Comparison of ENCODE assay signal across 22 cellular contexts in genomic region chr4:62018537-62018936, GRCh38.
"Had no signal": no experiment of that assay in that cellular context is flagged by ENCODE, and none has a peak within 500 bp of the region (broad histone marks: within the 10 kb centered on the region; RNA-seq: fewer than 3 reads in every experiment).

No MANE protein-coding gene starts in this region.

- H3K4me3 Mint-ChIP-seq: effector memory CD8-positive, alpha-beta T cell; immature natural killer cell; mesothelial cell of epicardium; naive B cell; natural killer cell treated with Interleukin-12 subunit alpha and Interleukin-12 subunit beta and Interleukin-15 and Interleukin-18, amount 100 ng/mL, for 72 hours; stimulated activated effector memory CD8-positive, alpha-beta T cell treated with anti-CD3 and anti-CD28 coated beads, Interleukin-12 subunit alpha, Interleukin-12 subunit beta, amount 100 ng/mL, for 72 hours had no signal

- H3K27ac ChIP-seq: coronary artery, lower lobe of right lung, prostate gland, right atrium auricular region, sigmoid colon, stomach, thyroid gland, vagina had no signal

- H3K27me3 ChIP-seq: right atrium auricular region, sigmoid colon, stomach, thyroid gland, vagina had no signal

- H3K4me1 ChIP-seq: lower lobe of right lung, prostate gland, right atrium auricular region, sigmoid colon, stomach, thyroid gland, vagina had no signal

- H3K36me3 ChIP-seq: lower lobe of right lung, prostate gland, right atrium auricular region, sigmoid colon, stomach, thyroid gland, vagina had no signal

- H3K9me3 ChIP-seq: lower lobe of right lung, mucosa of descending colon, prostate gland, right atrium auricular region, sigmoid colon, stomach, thyroid gland, vagina had no signal

- H3K4me1 Mint-ChIP-seq: immature natural killer cell; naive B cell; stimulated activated effector memory CD8-positive, alpha-beta T cell treated with anti-CD3 and anti-CD28 coated beads, Interleukin-12 subunit alpha, Interleukin-12 subunit beta, amount 100 ng/mL, for 72 hours had no signal

- DNase-seq: effector memory CD8-positive, alpha-beta T cell; head of caudate nucleus; immature natural killer cell; left ventricle myocardium superior; lower lobe of right lung; mucosa of descending colon; naive B cell; nucleus accumbens; sigmoid colon; stimulated activated CD4-positive, alpha-beta T cell treated with anti-CD3 and anti-CD28 coated beads, Interleukin-2, amount 100 ng/mL, for 24 hours; stimulated activated CD4-positive, alpha-beta T cell treated with anti-CD3 and anti-CD28 coated beads, Interleukin-4, amount 100 ng/mL, for 24 hours; stimulated activated naive CD4-positive, alpha-beta T cell treated with Interleukin-2 at 50 U/mL for 16 hours; stomach; thyroid gland; trophoblast cell had no signal

- H3K27ac Mint-ChIP-seq: effector memory CD8-positive, alpha-beta T cell; immature natural killer cell; mesothelial cell of epicardium; naive B cell; natural killer cell treated with Interleukin-12 subunit alpha and Interleukin-12 subunit beta and Interleukin-15 and Interleukin-18, amount 100 ng/mL, for 72 hours; stimulated activated effector memory CD8-positive, alpha-beta T cell treated with anti-CD3 and anti-CD28 coated beads, Interleukin-12 subunit alpha, Interleukin-12 subunit beta, amount 100 ng/mL, for 72 hours had no signal

- H3K27me3 Mint-ChIP-seq: effector memory CD8-positive, alpha-beta T cell; naive B cell; natural killer cell treated with Interleukin-12 subunit alpha and Interleukin-12 subunit beta and Interleukin-15 and Interleukin-18, amount 100 ng/mL, for 72 hours had no signal

- H3K4me3 ChIP-seq: coronary artery, lower lobe of right lung, mucosa of descending colon, prostate gland, right atrium auricular region, sigmoid colon, stomach, thyroid gland, vagina had no signal

- ATAC-seq: effector memory CD8-positive, alpha-beta T cell; left ventricle myocardium superior; lower lobe of right lung; mucosa of descending colon; natural killer cell treated with Interleukin-12 subunit alpha and Interleukin-12 subunit beta and Interleukin-15 and Interleukin-18, amount 100 ng/mL, for 72 hours; stimulated activated effector memory CD8-positive, alpha-beta T cell treated with anti-CD3 and anti-CD28 coated beads, Interleukin-12 subunit alpha, Interleukin-12 subunit beta, amount 100 ng/mL, for 72 hours had no signal

- H3K36me3 Mint-ChIP-seq: naive B cell; stimulated activated effector memory CD8-positive, alpha-beta T cell treated with anti-CD3 and anti-CD28 coated beads, Interleukin-12 subunit alpha, Interleukin-12 subunit beta, amount 100 ng/mL, for 72 hours had no signal
